23 cellular contexts compared by ENCODE assay signal in the genomic region with DNA sequence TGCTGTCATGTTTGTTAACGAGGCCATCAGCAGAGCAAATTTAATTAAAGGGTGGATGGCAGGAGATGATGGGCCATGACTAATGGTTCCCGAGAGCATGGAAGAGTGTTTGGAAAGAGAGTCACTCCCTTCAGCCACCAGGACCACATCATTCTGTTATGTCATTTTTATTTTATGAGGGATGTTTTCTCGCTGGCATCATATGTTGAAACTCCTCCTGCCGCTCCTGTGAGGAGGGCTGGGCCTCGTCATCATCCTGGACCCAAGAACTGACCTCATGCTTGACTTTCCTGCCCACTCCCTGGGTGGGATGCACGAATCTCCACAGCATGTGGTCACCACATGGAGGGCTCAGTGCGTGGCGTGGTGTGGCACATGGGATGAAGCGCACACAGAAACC.
DNase-seq lines count a peak whose midpoint lies in the region; ATAC-seq and TF ChIP-seq lines count a peak whose summit lies in the region.
"Had no signal": no experiment of that assay in that cellular context is flagged by ENCODE, and none has a peak within 500 bp of the region (broad histone marks: within the 10 kb centered on the region; RNA-seq: fewer than 3 reads in every experiment).

No MANE protein-coding gene starts in this region.

- peaks cover 0 to 15% of the 10 kb centered on the region in 2 experiments for H3K27me3 ChIP-seq in mesenchymal stem cell (ENCODE audit: control insufficient read depth in 1 of 2, insufficient read depth in 1 of 2, low read length in 2 of 2)
- H3K27me3 ChIP-seq: cardiac muscle cell, neural progenitor cell, Peyer's patch, transverse colon had no signal

- no peak overlapping the region for H2BK12ac ChIP-seq in mesenchymal stem cell (ENCODE audit: low read length in 2 of 2)

- no peak overlapping the region for H3K4ac ChIP-seq in mesenchymal stem cell (ENCODE audit: low read depth in 1 of 2, low read length in 2 of 2)

- DNase-seq in AG10803 (ENCODE audit: low read depth) (peak; percentile 67), EH (ENCODE audit: low read depth) (peak; percentile 59), T1000 (lab: John Stamatoyannopoulos, UW) (peak; percentile 45), mesenchymal stem cell (no peak), foreskin melanocyte (no peak), anterior cingulate cortex (lab: John Stamatoyannopoulos, UW) (no peak)
- DNase-seq: activated CD4-positive, alpha-beta T cell treated with anti-CD3 and anti-CD28 coated beads, Interleukin-2, amount 50 U/mL, for 4 hours; activated naive CD4-positive, alpha-beta T cell treated with Interleukin-2 at 50 U/mL for 16 hours; activated T-cell treated with anti-CD3 and anti-CD28 coated beads, Interleukin-2, amount 50 U/mL, for 1 hour; amygdala; Caco-2; glutamatergic neuron; NCI-H2029; NCI-H446 treated with DMSO at 0.1 percent for 48 hours; Peyer's patch; psoas muscle; stimulated activated CD4-positive, alpha-beta T cell treated with anti-CD3 and anti-CD28 coated beads, Interleukin-4, amount 100 ng/mL, for 24 hours; transverse colon had no signal

- no peaks in the 10 kb centered on the region for H3K36me3 ChIP-seq in mesenchymal stem cell (ENCODE audit: control insufficient read depth in 1 of 2, insufficient read depth in 2 of 2, low read depth in 1 of 2, low read length in 2 of 2)
- H3K36me3 ChIP-seq: cardiac muscle cell, neural progenitor cell, Peyer's patch, transverse colon had no signal

- no peak for TF ChIP-seq CTCF in AG10803 (conservative IDR thresholded peaks at IDR 0.05; ENCODE audit: low read length)

- no peak overlapping the region for H2BK5ac ChIP-seq in mesenchymal stem cell (ENCODE audit: low read depth, low read length, poor library complexity, severe bottlenecking)

- peaks cover 7% of the 10 kb centered on the region for H3K4me1 ChIP-seq in mesenchymal stem cell (ENCODE audit: control insufficient read depth, insufficient read depth, low read depth, low read length)
- H3K4me1 ChIP-seq: Caco-2, Peyer's patch, psoas muscle had no signal

- H2AK5ac ChIP-seq in mesenchymal stem cell (ENCODE audit: low read length, severe bottlenecking), result no peak overlapping the region

- H2AFZ ChIP-seq in mesenchymal stem cell (ENCODE audit: low read depth, low read length), result no peak overlapping the region
- H2AFZ ChIP-seq: neural progenitor cell had no signal

- no peak overlapping the region for H4K8ac ChIP-seq in mesenchymal stem cell (ENCODE audit: low read length)

- H3K79me1 ChIP-seq in mesenchymal stem cell (replicated peaks; ENCODE audit: low read length, poor library complexity, severe bottlenecking), result no peaks in the 10 kb centered on the region

- no peak overlapping the region for H2BK120ac ChIP-seq in mesenchymal stem cell (ENCODE audit: low read depth, low read length)

- peaks cover 2% of the 10 kb centered on the region for H3K9me3 ChIP-seq in mesenchymal stem cell (ENCODE audit: control insufficient read depth, low read length)
- H3K9me3 ChIP-seq: Caco-2, Peyer's patch, psoas muscle, transverse colon had no signal

- no peak overlapping the region for H3K4me2 ChIP-seq in mesenchymal stem cell (ENCODE audit: low read length, poor library complexity, severe bottlenecking)
- H3K4me2 ChIP-seq: neural progenitor cell, smooth muscle cell had no signal

- no peak for ATAC-seq in esophagus mucosa
- ATAC-seq: left lobe of liver, psoas muscle had no signal

- peak overlapping the region; percentile 56 for H2BK15ac ChIP-seq in mesenchymal stem cell (ENCODE audit: low read depth, poor library complexity, severe bottlenecking)

- H3K4me3 ChIP-seq in AG10803 (ENCODE audit: low read length) (no peak overlapping the region), mesenchymal stem cell (ENCODE audit: insufficient read depth in 1 of 2, low read depth in 1 of 2, low read length in 2 of 2) (no peak overlapping the region)
- H3K4me3 ChIP-seq: cardiac muscle cell, neural progenitor cell, Peyer's patch, psoas muscle, smooth muscle cell, transverse colon had no signal

- H3K18ac ChIP-seq in mesenchymal stem cell (ENCODE audit: low read depth in 1 of 2, low read length in 2 of 2), result peak overlapping the region in 1 of 2 experiments; percentile 37

- 48% methylated on average over 8 of the region's 9 CpGs for WGBS in mesenchymal stem cell

- H3K23ac ChIP-seq in mesenchymal stem cell (ENCODE audit: low read length in 2 of 2), result no peak overlapping the region

- H4K91ac ChIP-seq in mesenchymal stem cell (ENCODE audit: low read length), result no peak overlapping the region

- no peak overlapping the region for H3K14ac ChIP-seq in mesenchymal stem cell (ENCODE audit: low read length in 2 of 2)

- H3K27ac ChIP-seq in mesenchymal stem cell (ENCODE audit: low read length, poor library complexity, severe bottlenecking), result no peak overlapping the region
- H3K27ac ChIP-seq: cardiac muscle cell, neural progenitor cell, Peyer's patch, psoas muscle had no signal

- H3K9ac ChIP-seq in mesenchymal stem cell (ENCODE audit: low read length), result no peak overlapping the region
- H3K9ac ChIP-seq: neural progenitor cell had no signal

Comparison
In these comparisons a context has a peak if more than half of its experiments do, and no peak if none do; other contexts are left out.
1. DNase-seq: peak in AG10803 (single experiment), EH (single experiment) and T1000 (single experiment); none in mesenchymal stem cell (single experiment), foreskin melanocyte (single experiment) and anterior cingulate cortex (0 of 58).